Comparison of ENCODE assay signal across 10 cellular contexts in the genomic region with DNA sequence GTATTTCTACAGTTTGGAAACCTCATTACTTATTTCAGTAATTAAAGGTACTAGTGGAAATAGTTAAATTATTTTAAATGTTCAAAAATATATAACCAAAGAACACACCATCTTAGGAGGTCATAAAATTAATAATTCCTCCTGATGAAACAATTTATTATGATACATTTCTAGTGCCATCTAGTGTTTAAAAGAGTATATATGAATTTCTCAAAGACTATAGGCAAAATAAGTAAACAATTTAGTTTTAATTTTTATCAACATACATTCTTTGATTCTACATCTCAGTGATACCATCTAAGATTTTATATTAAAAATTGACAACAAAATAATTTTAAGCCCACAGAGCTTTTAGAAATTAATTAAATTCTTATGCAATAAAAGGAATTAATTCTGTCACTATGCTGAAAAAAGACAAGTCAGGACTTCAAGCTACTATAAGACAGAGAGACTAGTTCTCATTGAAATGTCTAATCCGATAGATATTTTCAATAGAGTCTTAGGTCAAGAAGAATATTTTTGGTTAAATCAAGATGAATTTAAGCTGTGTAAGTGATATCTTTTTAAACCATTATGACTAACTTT.
A peak's percentile ranks its signal among the peaks of the same experiment; 100 is the strongest.
DNase-seq lines count a peak whose midpoint lies in the region; ATAC-seq, FAIRE-seq and TF ChIP-seq lines count a peak whose summit lies in the region.
"Had no signal": no experiment of that assay in that cellular context is flagged by ENCODE, and none has a peak within 500 bp of the region (broad histone marks: within the 10 kb centered on the region; RNA-seq: fewer than 3 reads in every experiment).

No MANE protein-coding gene starts in this region.

- H3K36me3 ChIP-seq in cardiac muscle cell: no peaks in the 10 kb centered on the region
- H3K36me3 ChIP-seq: MG63 had no signal

- no peak overlapping the region for H3K27ac Mint-ChIP-seq in type B pancreatic cell
- H3K27ac Mint-ChIP-seq in stimulated activated effector memory CD8-positive, alpha-beta T cell treated with anti-CD3 and anti-CD28 coated beads, Interleukin-12 subunit alpha, Interleukin-12 subunit beta, amount 100 ng/mL, for 72 hours: no peak overlapping the region
- no peak overlapping the region for H3K27ac Mint-ChIP-seq in activated T-helper 17 cell treated with anti-CD3 and anti-CD28 coated beads, Interleukin-2, amount 50 U/mL, for 72 hours

- H3K4me1 ChIP-seq in cardiac muscle cell (ENCODE audit: low read depth): no peaks in the 10 kb centered on the region

- H3K27me3 Mint-ChIP-seq in type B pancreatic cell: no peaks in the 10 kb centered on the region
- peaks cover 6% of the 10 kb centered on the region for H3K27me3 Mint-ChIP-seq in activated T-helper 17 cell treated with anti-CD3 and anti-CD28 coated beads, Interleukin-2, amount 50 U/mL, for 72 hours

- no peaks in the 10 kb centered on the region for H3K36me3 Mint-ChIP-seq in type B pancreatic cell
- no peaks in the 10 kb centered on the region for H3K36me3 Mint-ChIP-seq in stimulated activated effector memory CD8-positive, alpha-beta T cell treated with anti-CD3 and anti-CD28 coated beads, Interleukin-12 subunit alpha, Interleukin-12 subunit beta, amount 100 ng/mL, for 72 hours
- no peaks in the 10 kb centered on the region for H3K36me3 Mint-ChIP-seq in activated T-helper 17 cell treated with anti-CD3 and anti-CD28 coated beads, Interleukin-2, amount 50 U/mL, for 72 hours (ENCODE audit: low read depth)

- no peaks in the 10 kb centered on the region for H3K27me3 ChIP-seq in cardiac muscle cell
- H3K27me3 ChIP-seq: MG63 had no signal

- intact Hi-C loops in Right ventricle myocardium inferior (cut with DNase I): loop anchor here (5.0 kb wide), 1 partner anchor 1052 kb away; a partner anchor contains a TSS

- no peaks in the 10 kb centered on the region for H3K4me1 Mint-ChIP-seq in type B pancreatic cell (ENCODE audit: unreplicated experiment)
- H3K4me1 Mint-ChIP-seq in stimulated activated effector memory CD8-positive, alpha-beta T cell treated with anti-CD3 and anti-CD28 coated beads, Interleukin-12 subunit alpha, Interleukin-12 subunit beta, amount 100 ng/mL, for 72 hours: no peaks in the 10 kb centered on the region
- H3K4me1 Mint-ChIP-seq in activated T-helper 17 cell treated with anti-CD3 and anti-CD28 coated beads, Interleukin-2, amount 50 U/mL, for 72 hours: no peaks in the 10 kb centered on the region

- no peak overlapping the region for H3K4me3 Mint-ChIP-seq in type B pancreatic cell
- no peak overlapping the region for H3K4me3 Mint-ChIP-seq in stimulated activated effector memory CD8-positive, alpha-beta T cell treated with anti-CD3 and anti-CD28 coated beads, Interleukin-12 subunit alpha, Interleukin-12 subunit beta, amount 100 ng/mL, for 72 hours
- no peak overlapping the region for H3K4me3 Mint-ChIP-seq in activated T-helper 17 cell treated with anti-CD3 and anti-CD28 coated beads, Interleukin-2, amount 50 U/mL, for 72 hours

- peak; percentile 29 for TF ChIP-seq CTCF in cardiac muscle cell (IDR thresholded peaks at IDR 0.05; ENCODE audit: low read depth, low read length)
- TF ChIP-seq CTCF in type B pancreatic cell (conservative IDR thresholded peaks at IDR 0.05): peak; percentile 75

- H3K4me3 ChIP-seq in cardiac muscle cell: no peak overlapping the region
- H3K4me3 ChIP-seq: MG63 had no signal

- no peak for ATAC-seq in Right ventricle myocardium inferior
- ATAC-seq in GM18909 (IDR thresholded peaks at IDR 0.05; ENCODE audit: poor library complexity, unreplicated experiment): no peak
- ATAC-seq in stimulated activated effector memory CD8-positive, alpha-beta T cell treated with anti-CD3 and anti-CD28 coated beads, Interleukin-12 subunit alpha, Interleukin-12 subunit beta, amount 100 ng/mL, for 72 hours: no peak
- no peak for ATAC-seq in activated T-helper 17 cell treated with anti-CD3 and anti-CD28 coated beads, Interleukin-2, amount 50 U/mL, for 72 hours (replicated peaks)

- peak in 1 of 2 donors; percentile 4 for DNase-seq in cardiac muscle cell (ENCODE audit: low read depth in 1 of 2, low spot score in 1 of 2)
- no peak for DNase-seq in Right ventricle myocardium inferior (ENCODE audit: missing footprints)
- peak; percentile 14 for DNase-seq in NCI-H2227 treated with DMSO at 0.1 percent for 48 hours (lab: John Stamatoyannopoulos, UW)
- no peak for DNase-seq in type B pancreatic cell (ENCODE audit: extremely low spot score, unreplicated experiment)
- DNase-seq in stimulated activated effector memory CD8-positive, alpha-beta T cell treated with anti-CD3 and anti-CD28 coated beads, Interleukin-12 subunit alpha, Interleukin-12 subunit beta, amount 100 ng/mL, for 72 hours (ENCODE audit: low spot score in 2 of 2): no peak
- DNase-seq: activated CD4-positive, CD25-positive, alpha-beta regulatory T cell; MG63 had no signal

- no peak overlapping the region for H3K27ac ChIP-seq in cardiac muscle cell

- no peaks in the 10 kb centered on the region for H3K9me3 Mint-ChIP-seq in type B pancreatic cell
- peaks cover 3% of the 10 kb centered on the region for H3K9me3 Mint-ChIP-seq in stimulated activated effector memory CD8-positive, alpha-beta T cell treated with anti-CD3 and anti-CD28 coated beads, Interleukin-12 subunit alpha, Interleukin-12 subunit beta, amount 100 ng/mL, for 72 hours
- peaks cover 5% of the 10 kb centered on the region for H3K9me3 Mint-ChIP-seq in activated T-helper 17 cell treated with anti-CD3 and anti-CD28 coated beads, Interleukin-2, amount 50 U/mL, for 72 hours

- peak; percentile 49 for FAIRE-seq in colon (lab: Jason Lieb, UNC)

- no peaks in the 10 kb centered on the region for H3K9me3 ChIP-seq in cardiac muscle cell (ENCODE audit: low read depth)
- H3K9me3 ChIP-seq: MG63 had no signal
